ENCODE assay signal across 23 cellular contexts in genomic region chr14:65600742-65601141, GRCh38.
DNase-seq lines count a peak whose midpoint lies in the region; ATAC-seq, FAIRE-seq and TF ChIP-seq lines count a peak whose summit lies in the region.
"Had no signal": no experiment of that assay in that cellular context is flagged by ENCODE, and none has a peak within 500 bp of the region (broad histone marks: within the 10 kb centered on the region; RNA-seq: fewer than 3 reads in every experiment).

No MANE protein-coding gene starts in this region.

- peaks cover 24% of the 10 kb centered on the region; the same call in 2 of the 3 replicates for H3K4me1 ChIP-seq in A549
- H3K4me1 ChIP-seq in left ventricle myocardium inferior, result no peaks in the 10 kb centered on the region

- no peak for TF ChIP-seq CTCF in A549 (IDR thresholded peaks at IDR 0.05)
- no peak for TF ChIP-seq CTCF in bronchial epithelial cell (IDR thresholded peaks at IDR 0.05; ENCODE audit: insufficient read depth, low read length, severe bottlenecking)
- TF ChIP-seq CTCF in left ventricle myocardium inferior (IDR thresholded peaks at IDR 0.05; ENCODE audit: borderline replicate concordance), result no peak

- peak overlapping the region; percentile 21; the same call in 2 of the 3 replicates for H3K4me2 ChIP-seq in A549

- no peak overlapping the region for H3K4me3 ChIP-seq in A549
- H3K4me3 ChIP-seq in bronchial epithelial cell (ENCODE audit: low read depth, low read length), result no peak overlapping the region
- no peak overlapping the region for H3K4me3 ChIP-seq in left ventricle myocardium inferior
- H3K4me3 ChIP-seq: MG63 had no signal

- FAIRE-seq in A549 (lab: Jason Lieb, UNC) (no peak), GM19239 (lab: Jason Lieb, UNC) (peak; percentile 23), bronchial epithelial cell (lab: Jason Lieb, UNC) (no peak)
- FAIRE-seq: A204.1, D721Med had no signal

- CTCF ChIA-PET in A549 (lab: Yijun Ruan, JAX), result no interaction called here

- intact Hi-C loops in left ventricle myocardium inferior (cut with micrococcal nuclease), result no loop called here

- H3K27ac ChIP-seq in A549 (no peak overlapping the region; a peak in 1 of 6 replicates), left ventricle myocardium inferior (replicated peaks) (no peak overlapping the region)

- H3K27me3 ChIP-seq in bronchial epithelial cell (ENCODE audit: control insufficient read depth, insufficient read depth, low read length) (no peaks in the 10 kb centered on the region), left ventricle myocardium inferior (ENCODE audit: low read depth) (no peaks in the 10 kb centered on the region)
- H3K27me3 ChIP-seq: MG63 had no signal

- TF ChIP-seq RAD21 in A549 (conservative IDR thresholded peaks at IDR 0.05 in 1 of 2, IDR thresholded peaks at IDR 0.05 in 1 of 2), result no peak

- POLR2A ChIA-PET in A549 (lab: Yijun Ruan, JAX), result no interaction called here

- ATAC-seq in A549 (no peak), GM21526 (IDR thresholded peaks at IDR 0.05; ENCODE audit: low FRiP score, unreplicated experiment) (no peak)

- WGBS in A549 (ENCODE audit: missing lambda C conversion rate), result 48% methylated on average over 3 of the region's 3 CpGs

- no peak for DNase-seq in A549 (ENCODE audit: low read depth in 1 of 2, low spot score in 1 of 2)
- no peak for DNase-seq in GM19239 (ENCODE audit: insufficient read length, low spot score)
- peak; percentile 36 for DNase-seq in NCI-H69 (lab: John Stamatoyannopoulos, UW)
- peak; percentile 65 for DNase-seq in bronchial epithelial cell (ENCODE audit: low read depth)
- DNase-seq in left ventricle myocardium inferior, result no peak
- no peak for DNase-seq in NCI-H1105 treated with DMSO at 0.1 percent for 48 hours (lab: John Stamatoyannopoulos, UW)
- DNase-seq in central memory CD4-positive, alpha-beta T cell, result no peak
- DNase-seq: DMS79, GOT3, HCEC 1CT, Karpas-422, MG63, NCI-H1417 treated with DMSO at 0.1 percent for 48 hours, NCI-H187 treated with DMSO at 0.1 percent for 48 hours, NCI-H2171, NCI-H345, NCI-H524 treated with DMSO at 0.1 percent for 48 hours, OCI-M1, Right ventricle myocardium superior, SW 1271 had no signal

- no peaks in the 10 kb centered on the region for H3K36me3 ChIP-seq in bronchial epithelial cell (ENCODE audit: control insufficient read depth, insufficient read depth, low read length)
- no peaks in the 10 kb centered on the region for H3K36me3 ChIP-seq in left ventricle myocardium inferior
- H3K36me3 ChIP-seq: MG63 had no signal

- no peak for TF ChIP-seq EP300 in A549 (IDR thresholded peaks at IDR 0.05)

- H3K9me3 ChIP-seq in A549 (no peaks in the 10 kb centered on the region), left ventricle myocardium inferior (replicated peaks) (no peaks in the 10 kb centered on the region)
- H3K9me3 ChIP-seq: MG63 had no signal

- no peak for TF ChIP-seq POLR2A in A549 (IDR thresholded peaks at IDR 0.05; ENCODE audit: low read length)

TF ChIP-seq in A549, 52 proteins besides CTCF, POLR2A, EP300 and RAD21:
- no peak for TF ChIP-seq SMC3 (IDR thresholded peaks at IDR 0.05)
- TF ChIP-seq KDM1A (IDR thresholded peaks at IDR 0.05; ENCODE audit: low read depth), result no peak
- TF ChIP-seq, protein P1, sequence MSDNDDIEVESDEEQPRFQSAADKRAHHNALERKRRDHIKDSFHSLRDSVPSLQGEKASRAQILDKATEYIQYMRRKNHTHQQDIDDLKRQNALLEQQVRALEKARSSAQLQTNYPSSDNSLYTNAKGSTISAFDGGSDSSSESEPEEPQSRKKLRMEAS (IDR thresholded peaks at IDR 0.05), result no peak
- TF ChIP-seq NPAS2 (CRISPR knock-in tag; IDR thresholded peaks at IDR 0.05; ENCODE audit: borderline replicate concordance), result no peak
- TF ChIP-seq BHLHE40 (IDR thresholded peaks at IDR 0.05; ENCODE audit: low read depth, low read length), result no peak
- TF ChIP-seq HEYL (CRISPR knock-in tag; IDR thresholded peaks at IDR 0.05), result no peak
- TF ChIP-seq RARB (CRISPR knock-in tag; IDR thresholded peaks at IDR 0.05), result no peak
- TF ChIP-seq MYC (IDR thresholded peaks at IDR 0.05; ENCODE audit: borderline replicate concordance, low read length), result no peak
- no peak for TF ChIP-seq EHF (CRISPR knock-in tag; IDR thresholded peaks at IDR 0.05)
- TF ChIP-seq RCOR1 (IDR thresholded peaks at IDR 0.05; ENCODE audit: low read depth, low read length), result no peak
- no peak for TF ChIP-seq FOSB (CRISPR knock-in tag; IDR thresholded peaks at IDR 0.05)
- TF ChIP-seq EHMT2 (IDR thresholded peaks at IDR 0.05; ENCODE audit: low read depth), result no peak
- TF ChIP-seq HOXB5 (CRISPR knock-in tag; IDR thresholded peaks at IDR 0.05), result no peak
- no peak for TF ChIP-seq JUNB (IDR thresholded peaks at IDR 0.05)
- no peak for TF ChIP-seq FOXS1 (CRISPR knock-in tag; IDR thresholded peaks at IDR 0.05)
- TF ChIP-seq CEBPB (IDR thresholded peaks at IDR 0.05), result no peak
- no peak for TF ChIP-seq RFX5 (IDR thresholded peaks at IDR 0.05)
- TF ChIP-seq PHF8 (IDR thresholded peaks at IDR 0.05; ENCODE audit: borderline replicate concordance, low read depth), result no peak
- no peak for TF ChIP-seq HES2 (IDR thresholded peaks at IDR 0.05)
- no peak for TF ChIP-seq NR3C1 (IDR thresholded peaks at IDR 0.05)

Comparison
In these comparisons a context has a peak if more than half of its experiments do, and no peak if none do; other contexts are left out.
1. DNase-seq: peak in NCI-H69 (single experiment) and bronchial epithelial cell (single experiment); none in A549 (0 of 2), GM19239 (single experiment), left ventricle myocardium inferior (single experiment), NCI-H1105 treated with DMSO at 0.1 percent for 48 hours (single experiment) and central memory CD4-positive, alpha-beta T cell (single experiment).